ENCODE assay signal across 1 cellular context in the genomic region with DNA sequence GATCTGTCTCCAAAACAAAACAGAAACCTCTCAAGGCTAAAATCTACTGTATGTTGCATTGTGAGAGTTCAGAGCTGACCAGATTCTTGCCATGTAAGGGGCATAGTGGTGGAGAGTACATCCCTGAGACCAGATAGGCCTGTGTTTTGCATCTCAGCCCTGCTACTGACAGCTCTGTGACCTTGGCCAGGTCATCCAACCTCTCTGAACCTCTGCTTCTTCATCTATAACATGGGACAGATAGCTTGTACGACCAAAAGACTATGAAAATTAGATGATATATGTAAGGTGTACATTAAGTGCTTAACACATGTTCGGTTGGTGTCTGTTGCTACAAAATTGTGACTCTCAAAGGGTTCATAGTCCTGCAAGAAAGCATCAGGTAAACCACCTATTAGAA.
TF ChIP-seq lines count a peak whose summit lies in the region.

No MANE protein-coding gene starts in this region.

TF ChIP-seq in GM23338, 12 proteins besides CTCF, POLR2A, EP300 and RAD21 (continued from another document):
- TF ChIP-seq EZH2phosphoT487 (IDR thresholded peaks at IDR 0.05; ENCODE audit: unreplicated experiment) (no peak), ZNF462 (CRISPR knock-in tag; IDR thresholded peaks at IDR 0.05) (no peak)
TF ChIP-seq in GM23338: peak in this region for 0.
